Comparison of ENCODE assay signal across 1 cellular context in the genomic region with DNA sequence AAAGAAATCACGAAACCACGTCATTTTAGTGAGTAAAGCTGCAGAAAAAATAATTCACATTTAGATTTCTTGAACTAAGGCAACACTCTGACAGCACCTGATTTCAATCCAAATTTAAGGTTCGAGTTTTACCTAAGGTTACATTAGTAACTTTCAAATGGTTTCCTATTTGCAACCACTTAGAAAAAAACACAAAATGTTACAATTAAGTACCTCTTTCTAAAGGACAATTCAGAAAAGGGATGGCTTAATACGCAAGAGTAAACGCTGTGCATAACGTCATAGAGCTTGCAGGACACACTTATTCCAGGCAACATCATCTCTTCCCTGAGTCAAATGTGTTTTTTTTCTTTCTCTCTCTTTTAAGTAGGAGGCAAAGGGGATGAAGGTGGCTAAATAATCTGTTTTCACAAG.
TF ChIP-seq lines count a peak whose summit lies in the region.

No MANE protein-coding gene starts in this region.

TF ChIP-seq in HEK293, 187 proteins besides CTCF, POLR2A, EP300 and RAD21 (continued from another document):
- TF ChIP-seq, protein P1, sequence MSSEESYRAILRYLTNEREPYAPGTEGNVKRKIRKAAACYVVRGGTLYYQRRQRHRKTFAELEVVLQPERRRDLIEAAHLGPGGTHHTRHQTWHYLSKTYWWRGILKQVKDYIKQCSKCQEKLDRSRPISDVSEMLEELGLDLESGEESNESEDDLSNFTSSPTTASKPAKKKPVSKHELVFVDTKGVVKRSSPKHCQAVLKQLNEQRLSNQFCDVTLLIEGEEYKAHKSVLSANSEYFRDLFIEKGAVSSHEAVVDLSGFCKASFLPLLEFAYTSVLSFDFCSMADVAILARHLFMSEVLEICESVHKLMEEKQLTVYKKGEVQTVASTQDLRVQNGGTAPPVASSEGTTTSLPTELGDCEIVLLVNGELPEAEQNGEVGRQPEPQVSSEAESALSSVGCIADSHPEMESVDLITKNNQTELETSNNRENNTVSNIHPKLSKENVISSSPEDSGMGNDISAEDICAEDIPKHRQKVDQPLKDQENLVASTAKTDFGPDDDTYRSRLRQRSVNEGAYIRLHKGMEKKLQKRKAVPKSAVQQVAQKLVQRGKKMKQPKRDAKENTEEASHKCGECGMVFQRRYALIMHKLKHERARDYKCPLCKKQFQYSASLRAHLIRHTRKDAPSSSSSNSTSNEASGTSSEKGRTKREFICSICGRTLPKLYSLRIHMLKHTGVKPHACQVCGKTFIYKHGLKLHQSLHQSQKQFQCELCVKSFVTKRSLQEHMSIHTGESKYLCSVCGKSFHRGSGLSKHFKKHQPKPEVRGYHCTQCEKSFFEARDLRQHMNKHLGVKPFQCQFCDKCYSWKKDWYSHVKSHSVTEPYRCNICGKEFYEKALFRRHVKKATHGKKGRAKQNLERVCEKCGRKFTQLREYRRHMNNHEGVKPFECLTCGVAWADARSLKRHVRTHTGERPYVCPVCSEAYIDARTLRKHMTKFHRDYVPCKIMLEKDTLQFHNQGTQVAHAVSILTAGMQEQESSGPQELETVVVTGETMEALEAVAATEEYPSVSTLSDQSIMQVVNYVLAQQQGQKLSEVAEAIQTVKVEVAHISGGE (tag by site-specific recombination; conservative IDR thresholded peaks at IDR 0.05; ENCODE audit: low read depth) = 0 out of 2 replicates have a peak, but pooled peaks have one; percentile 3
- TF ChIP-seq, protein P2, sequence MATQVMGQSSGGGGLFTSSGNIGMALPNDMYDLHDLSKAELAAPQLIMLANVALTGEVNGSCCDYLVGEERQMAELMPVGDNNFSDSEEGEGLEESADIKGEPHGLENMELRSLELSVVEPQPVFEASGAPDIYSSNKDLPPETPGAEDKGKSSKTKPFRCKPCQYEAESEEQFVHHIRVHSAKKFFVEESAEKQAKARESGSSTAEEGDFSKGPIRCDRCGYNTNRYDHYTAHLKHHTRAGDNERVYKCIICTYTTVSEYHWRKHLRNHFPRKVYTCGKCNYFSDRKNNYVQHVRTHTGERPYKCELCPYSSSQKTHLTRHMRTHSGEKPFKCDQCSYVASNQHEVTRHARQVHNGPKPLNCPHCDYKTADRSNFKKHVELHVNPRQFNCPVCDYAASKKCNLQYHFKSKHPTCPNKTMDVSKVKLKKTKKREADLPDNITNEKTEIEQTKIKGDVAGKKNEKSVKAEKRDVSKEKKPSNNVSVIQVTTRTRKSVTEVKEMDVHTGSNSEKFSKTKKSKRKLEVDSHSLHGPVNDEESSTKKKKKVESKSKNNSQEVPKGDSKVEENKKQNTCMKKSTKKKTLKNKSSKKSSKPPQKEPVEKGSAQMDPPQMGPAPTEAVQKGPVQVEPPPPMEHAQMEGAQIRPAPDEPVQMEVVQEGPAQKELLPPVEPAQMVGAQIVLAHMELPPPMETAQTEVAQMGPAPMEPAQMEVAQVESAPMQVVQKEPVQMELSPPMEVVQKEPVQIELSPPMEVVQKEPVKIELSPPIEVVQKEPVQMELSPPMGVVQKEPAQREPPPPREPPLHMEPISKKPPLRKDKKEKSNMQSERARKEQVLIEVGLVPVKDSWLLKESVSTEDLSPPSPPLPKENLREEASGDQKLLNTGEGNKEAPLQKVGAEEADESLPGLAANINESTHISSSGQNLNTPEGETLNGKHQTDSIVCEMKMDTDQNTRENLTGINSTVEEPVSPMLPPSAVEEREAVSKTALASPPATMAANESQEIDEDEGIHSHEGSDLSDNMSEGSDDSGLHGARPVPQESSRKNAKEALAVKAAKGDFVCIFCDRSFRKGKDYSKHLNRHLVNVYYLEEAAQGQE (tag by site-specific recombination; IDR thresholded peaks at IDR 0.05) = peak; percentile 53
- TF ChIP-seq ZNF335 (tag by site-specific recombination; conservative IDR thresholded peaks at IDR 0.05) (peak; percentile 60; the same call in 1 of the 2 replicates), ZNF10 (tag by site-specific recombination; IDR thresholded peaks at IDR 0.05) (0 out of 2 replicates have a peak, but pooled peaks have one; percentile 31)
TF ChIP-seq in HEK293: peak in this region for 12.
